ENCODE assay signal across 8 cellular contexts in the genomic region with DNA sequence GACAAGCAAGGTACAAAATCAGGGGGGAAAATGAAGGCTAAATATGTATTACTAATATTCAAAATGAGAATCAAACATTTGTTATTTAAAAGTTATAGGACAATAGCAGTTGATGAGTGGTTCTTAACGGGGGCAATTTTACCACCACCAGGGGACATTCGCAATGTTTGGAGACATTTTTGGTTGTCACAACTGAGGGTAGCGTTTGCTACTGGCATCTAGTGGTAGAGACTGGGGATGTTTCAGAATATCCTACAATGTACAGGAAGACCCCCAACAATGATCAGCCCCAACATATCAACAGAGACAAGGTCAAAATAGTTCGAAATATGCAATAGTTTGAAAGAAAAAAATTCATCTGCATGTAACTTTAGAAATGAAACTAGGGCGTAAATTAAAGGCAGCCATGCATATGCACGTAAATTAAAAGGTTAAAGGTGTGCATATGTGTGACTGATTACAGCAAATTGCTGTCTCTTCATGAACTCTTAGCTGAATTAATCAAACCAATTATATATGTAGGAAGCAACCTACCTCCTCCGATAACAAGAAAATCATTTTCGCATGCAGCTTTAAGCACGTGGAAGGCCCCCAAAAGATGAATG.
DNase-seq lines count a peak whose midpoint lies in the region; ATAC-seq and TF ChIP-seq lines count a peak whose summit lies in the region.

No MANE protein-coding gene starts in this region.

- H3K27ac ChIP-seq in H9 (ENCODE audit: insufficient read length, low read depth, low read length) (no peak overlapping the region), endodermal cell (ENCODE audit: low read depth, low read length) (no peak overlapping the region)

- no peaks in the 10 kb centered on the region for H3K36me3 Mint-ChIP-seq in natural killer cell
- no peaks in the 10 kb centered on the region for H3K36me3 Mint-ChIP-seq in natural killer cell treated with Interleukin-12 subunit alpha and Interleukin-12 subunit beta and Interleukin-15 and Interleukin-18, amount 100 ng/mL, for 72 hours
- no peaks in the 10 kb centered on the region for H3K36me3 Mint-ChIP-seq in H9 (ENCODE audit: insufficient read depth in 1 of 3, low read depth in 3 of 3)
- H3K36me3 Mint-ChIP-seq in endodermal cell (ENCODE audit: low read depth): no peaks in the 10 kb centered on the region
- no peaks in the 10 kb centered on the region for H3K36me3 Mint-ChIP-seq in progenitor cell of endocrine pancreas (ENCODE audit: insufficient read depth)

- no peak overlapping the region for H2BK20ac ChIP-seq in H9 (ENCODE audit: low read depth, low read length, poor library complexity, severe bottlenecking)

- no peak overlapping the region for H4K8ac ChIP-seq in H9 (replicated peaks; ENCODE audit: insufficient read length, low read depth, low read length)

- H3K18ac ChIP-seq in H9 (ENCODE audit: insufficient read length, low read depth, low read length): no peak overlapping the region

- no peak overlapping the region for H3K27ac Mint-ChIP-seq in natural killer cell
- no peak overlapping the region for H3K27ac Mint-ChIP-seq in natural killer cell treated with Interleukin-12 subunit alpha and Interleukin-12 subunit beta and Interleukin-15 and Interleukin-18, amount 100 ng/mL, for 72 hours
- no peak overlapping the region for H3K27ac Mint-ChIP-seq in H9
- no peak overlapping the region for H3K27ac Mint-ChIP-seq in endodermal cell
- H3K27ac Mint-ChIP-seq in progenitor cell of endocrine pancreas: no peak overlapping the region

- no peak for DNase-seq in natural killer cell
- no peak for DNase-seq in natural killer cell treated with Interleukin-12 subunit alpha and Interleukin-12 subunit beta and Interleukin-15 and Interleukin-18, amount 100 ng/mL, for 72 hours (ENCODE audit: low spot score)
- DNase-seq in H9: peak; percentile 30
- DNase-seq in NCI-H82 treated with DMSO at 0.1 percent for 48 hours (lab: John Stamatoyannopoulos, UW; ENCODE audit: unreplicated experiment): peak; percentile 12
- DNase-seq in endodermal cell: peak; percentile 64
- no peak for DNase-seq in progenitor cell of endocrine pancreas (ENCODE audit: low spot score, unreplicated experiment)
- no peak for DNase-seq in activated CD4-positive, CD25-positive, alpha-beta regulatory T cell treated with anti-CD3 and anti-CD28 coated beads, Interleukin-2, amount 50 U/mL, for 72 hours
- DNase-seq in Right ventricle myocardium inferior (ENCODE audit: missing footprints): no peak

- no peaks in the 10 kb centered on the region for H3K9me3 ChIP-seq in H9 (ENCODE audit: control insufficient read depth, low read depth, low read length)
- no peaks in the 10 kb centered on the region for H3K9me3 ChIP-seq in endodermal cell (ENCODE audit: control insufficient read depth, low read length)

- no peak overlapping the region for H2BK12ac ChIP-seq in H9 (ENCODE audit: insufficient read length, low read depth, low read length)

- H3K4me3 ChIP-seq in endodermal cell (ENCODE audit: low read length): no peak overlapping the region

- TF ChIP-seq CTCF in natural killer cell (IDR thresholded peaks at IDR 0.05) (peak; percentile 32), H9 (conservative IDR thresholded peaks at IDR 0.05) (peak; percentile 75), endodermal cell (conservative IDR thresholded peaks at IDR 0.05) (peak; percentile 85), progenitor cell of endocrine pancreas (IDR thresholded peaks at IDR 0.05; ENCODE audit: unreplicated experiment) (peak; percentile 60)

- H3K79me1 ChIP-seq in H9 (ENCODE audit: insufficient read depth, low read depth, low read length, poor library complexity, severe bottlenecking): no peaks in the 10 kb centered on the region

- H3K27me3 ChIP-seq in H9 (ENCODE audit: insufficient read depth, low read length) (no peaks in the 10 kb centered on the region), endodermal cell (ENCODE audit: control insufficient read depth, insufficient read depth, low read length, poor library complexity, severe bottlenecking) (no peaks in the 10 kb centered on the region)

- H4K5ac ChIP-seq in H9 (ENCODE audit: insufficient read length, low read depth, low read length): no peak overlapping the region

- H3K9me3 Mint-ChIP-seq in natural killer cell: no peaks in the 10 kb centered on the region
- no peaks in the 10 kb centered on the region for H3K9me3 Mint-ChIP-seq in natural killer cell treated with Interleukin-12 subunit alpha and Interleukin-12 subunit beta and Interleukin-15 and Interleukin-18, amount 100 ng/mL, for 72 hours
- H3K9me3 Mint-ChIP-seq in H9: no peaks in the 10 kb centered on the region
- no peaks in the 10 kb centered on the region for H3K9me3 Mint-ChIP-seq in endodermal cell
- no peaks in the 10 kb centered on the region for H3K9me3 Mint-ChIP-seq in progenitor cell of endocrine pancreas (ENCODE audit: low read depth)

- no peak overlapping the region for H2AK5ac ChIP-seq in H9 (ENCODE audit: insufficient read length, low read length)

- H2AFZ ChIP-seq in H9 (ENCODE audit: low read length): no peak overlapping the region

- H3K9ac ChIP-seq in H9 (ENCODE audit: extremely low read depth, insufficient read length, low read length) (no peak overlapping the region), endodermal cell (ENCODE audit: extremely low read depth, low read length, poor library complexity, severe bottlenecking) (no peak overlapping the region)

- no peak overlapping the region for H3K23ac ChIP-seq in H9 (ENCODE audit: insufficient read length, low read depth, low read length)

- H3K27me3 Mint-ChIP-seq in natural killer cell (ENCODE audit: low read depth in 2 of 2) (peaks cover 6 to 13% of the 10 kb centered on the region in 2 donors), H9 (ENCODE audit: low read depth) (no peaks in the 10 kb centered on the region), endodermal cell (ENCODE audit: insufficient read depth) (no peaks in the 10 kb centered on the region), progenitor cell of endocrine pancreas (peaks cover 4% of the 10 kb centered on the region)
- peaks cover 11 to 23% of the 10 kb centered on the region in 2 donors for H3K27me3 Mint-ChIP-seq in natural killer cell treated with Interleukin-12 subunit alpha and Interleukin-12 subunit beta and Interleukin-15 and Interleukin-18, amount 100 ng/mL, for 72 hours

- no peak overlapping the region for H3K4ac ChIP-seq in H9 (ENCODE audit: low read depth, low read length)

- ATAC-seq in natural killer cell (peak in 2 of 3 donors; percentile 48 to 49), Right ventricle myocardium inferior (no peak)
- no peak for ATAC-seq in natural killer cell treated with Interleukin-12 subunit alpha and Interleukin-12 subunit beta and Interleukin-15 and Interleukin-18, amount 100 ng/mL, for 72 hours

- H2BK120ac ChIP-seq in H9 (ENCODE audit: low read depth, low read length, poor library complexity, severe bottlenecking): no peak overlapping the region

- no peaks in the 10 kb centered on the region for H4K20me1 ChIP-seq in H9 (ENCODE audit: control insufficient read depth, insufficient read depth, insufficient read length)

- no peak overlapping the region for H2BK15ac ChIP-seq in H9 (ENCODE audit: low read depth, low read length)

- H3K4me2 ChIP-seq in H9 (ENCODE audit: insufficient read depth, insufficient read length, low read length): no peak overlapping the region

- H4K91ac ChIP-seq in H9 (ENCODE audit: insufficient read length, low read depth, low read length): no peak overlapping the region

- WGBS in H9 (ENCODE audit: extremely low coverage, insufficient read length, low lambda C conversion rate): no CpG with 5 or more reads among the region's 9 CpGs
- 64 to 93% methylated on average over 5 to 9 of the region's 9 CpGs for WGBS in endodermal cell (ENCODE audit: insufficient coverage in 1 of 2, insufficient read length in 1 of 2), 2 experiments

- no peaks in the 10 kb centered on the region for H3K4me1 Mint-ChIP-seq in natural killer cell
- H3K4me1 Mint-ChIP-seq in natural killer cell treated with Interleukin-12 subunit alpha and Interleukin-12 subunit beta and Interleukin-15 and Interleukin-18, amount 100 ng/mL, for 72 hours (ENCODE audit: low read depth in 2 of 2): no peaks in the 10 kb centered on the region
- H3K4me1 Mint-ChIP-seq in H9: peaks cover 8 to 9% of the 10 kb centered on the region in 2 experiments; a peak in 2 of 4 replicates
- H3K4me1 Mint-ChIP-seq in endodermal cell: peaks cover 5% of the 10 kb centered on the region
- H3K4me1 Mint-ChIP-seq in progenitor cell of endocrine pancreas (ENCODE audit: low read depth): peaks cover 2% of the 10 kb centered on the region

- no peaks in the 10 kb centered on the region for H3K36me3 ChIP-seq in endodermal cell (ENCODE audit: control insufficient read depth, insufficient read depth, low read length)

- no peaks in the 10 kb centered on the region for H3K23me2 ChIP-seq in H9 (ENCODE audit: insufficient read length, low read depth, low read length, poor library complexity, severe bottlenecking)

- H3K4me3 Mint-ChIP-seq in natural killer cell (no peak overlapping the region), H9 (no peak overlapping the region), endodermal cell (no peak overlapping the region), progenitor cell of endocrine pancreas (ENCODE audit: low read depth) (no peak overlapping the region)
- no peak overlapping the region for H3K4me3 Mint-ChIP-seq in natural killer cell treated with Interleukin-12 subunit alpha and Interleukin-12 subunit beta and Interleukin-15 and Interleukin-18, amount 100 ng/mL, for 72 hours

- H3K79me2 ChIP-seq in H9 (ENCODE audit: insufficient read depth, low read length): no peaks in the 10 kb centered on the region

- H3K4me1 ChIP-seq in H9 (ENCODE audit: insufficient read depth, low read length) (peaks cover 3% of the 10 kb centered on the region; the same call in 1 of the 2 replicates), endodermal cell (ENCODE audit: control insufficient read depth, insufficient read depth, low read length) (no peaks in the 10 kb centered on the region)

- H3K14ac ChIP-seq in H9 (ENCODE audit: insufficient read depth, low read length): no peak overlapping the region

- no peak overlapping the region for H3T11ph ChIP-seq in H9 (ENCODE audit: low read length)

- intact Hi-C loops in natural killer cell (cut with micrococcal nuclease) (loop anchor here (1.0 kb wide), 1 partner anchor 289 kb away; no protein-coding TSS in a partner anchor), Right ventricle myocardium inferior (cut with DNase I) (no loop called here)

- H3K56ac ChIP-seq in H9 (ENCODE audit: insufficient read length, low read depth, low read length): no peak overlapping the region

- no peak overlapping the region for H2BK5ac ChIP-seq in H9 (ENCODE audit: insufficient read length, low read length)

Comparison
In these comparisons a context has a peak if more than half of its experiments do, and no peak if none do; other contexts are left out.
1. ATAC-seq: peak in natural killer cell (2 of 3); none in natural killer cell treated with Interleukin-12 subunit alpha and Interleukin-12 subunit beta and Interleukin-15 and Interleukin-18, amount 100 ng/mL, for 72 hours (0 of 2) and Right ventricle myocardium inferior (single experiment).
2. DNase-seq: peak in H9 (single experiment), NCI-H82 treated with DMSO at 0.1 percent for 48 hours (single experiment) and endodermal cell (single experiment); none in natural killer cell (single experiment), natural killer cell treated with Interleukin-12 subunit alpha and Interleukin-12 subunit beta and Interleukin-15 and Interleukin-18, amount 100 ng/mL, for 72 hours (single experiment), progenitor cell of endocrine pancreas (single experiment), activated CD4-positive, CD25-positive, alpha-beta regulatory T cell treated with anti-CD3 and anti-CD28 coated beads, Interleukin-2, amount 50 U/mL, for 72 hours (single experiment) and Right ventricle myocardium inferior (single experiment).
3. CTCF ChIP-seq: peak in every context shown above with its lines; median percentile 85 in endodermal cell; 75 in H9; 60 in progenitor cell of endocrine pancreas; 32 in natural killer cell.